ENCODE assay signal across 8 cellular contexts in the genomic region with DNA sequence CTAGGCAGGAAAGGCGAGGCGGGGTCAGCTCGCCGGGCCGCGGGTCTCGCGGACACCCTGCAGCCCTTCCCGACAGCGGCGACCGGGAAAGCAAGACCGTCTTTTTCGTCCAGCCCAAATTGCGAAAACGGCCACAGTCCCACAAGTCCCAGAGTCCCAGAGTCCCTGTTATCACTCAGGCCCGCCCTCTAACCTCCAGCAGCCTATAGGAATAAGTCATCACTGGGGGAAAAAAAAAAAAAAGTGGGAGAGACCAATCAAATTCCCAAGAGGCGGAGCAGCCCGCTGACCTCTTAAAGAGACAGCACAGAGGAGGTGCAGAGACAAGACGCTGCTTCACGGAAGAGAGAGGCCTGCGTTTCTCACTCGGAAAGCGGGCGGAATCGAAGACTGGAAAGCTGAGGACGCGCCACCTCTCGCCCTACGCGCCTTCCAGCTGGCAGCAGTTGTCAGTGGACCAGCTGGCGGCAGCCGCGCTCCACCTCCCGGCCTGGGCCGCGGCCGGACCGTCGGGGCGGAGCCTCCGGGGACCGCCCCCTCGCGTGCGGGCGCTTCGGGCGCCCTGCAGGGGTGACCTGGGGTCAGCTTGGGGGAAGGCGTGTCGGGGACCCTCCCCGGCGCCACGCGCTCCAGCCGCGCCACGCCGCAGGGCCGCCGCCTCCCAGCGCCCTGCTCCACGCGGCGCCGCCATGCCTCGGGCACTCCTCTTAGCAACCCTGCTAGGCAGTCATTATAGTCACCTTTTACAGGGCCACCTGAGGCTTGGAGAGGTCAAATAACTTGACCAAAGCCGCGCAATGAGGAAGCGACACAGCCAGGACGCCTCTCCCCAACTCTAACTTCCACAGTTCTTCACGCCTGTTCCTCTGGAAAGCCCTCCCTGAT. TPM values are rescaled to one million over a fixed set of nuclear protein-coding genes. Genes with fewer than 3 reads are reported as not detected.
A peak's percentile ranks its signal among the peaks of the same experiment; 100 is the strongest.
DNase-seq lines count a peak whose midpoint lies in the region; ATAC-seq, FAIRE-seq and TF ChIP-seq lines count a peak whose summit lies in the region.

A gene (minus strand): TSS at position 141 of the 885 bp plus-strand sequence. CDS start 10,587 bp downstream, outside the sequence.

- dilution Hi-C loops in keratinocyte (cut with MboI; ENCODE audit: extremely low pct_ligation_motif_present, low sequenced_read_pairs), result no loop called here

- H2AFZ ChIP-seq in keratinocyte (ENCODE audit: control insufficient read depth, low read length), result peak within 1 kb of the TSS; percentile 59

- DNase-seq in Ammon's horn (ENCODE audit: low spot score) (peak; percentile 97), NCI-H446 (lab: John Stamatoyannopoulos, UW) (peak; percentile 94 to 99), cerebellar nuclear complex (lab: John Stamatoyannopoulos, UW) (peak; percentile 94 to 98), keratinocyte (ENCODE audit: low read depth, low spot score) (peak; percentile 90)
- DNase-seq in activated CD4-positive, CD25-positive, alpha-beta regulatory T cell treated with anti-CD3 and anti-CD28 coated beads, Interleukin-2, amount 50 U/mL, for 72 hours, result peak; percentile 86
- DNase-seq in stimulated activated CD4-positive, alpha-beta T cell treated with anti-CD3 and anti-CD28 coated beads, Interleukin-15, amount 100 ng/mL, for 1 hour (ENCODE audit: low read depth in 1 of 2, low spot score in 1 of 2), result peak; percentile 42 to 61

- H3K9me3 ChIP-seq in keratinocyte (ENCODE audit: control insufficient read depth, low read depth, low read length), result no peaks in the 10 kb centered on the region

- H3K79me2 ChIP-seq in keratinocyte (ENCODE audit: control insufficient read depth, insufficient read depth, low read length), result peaks cover 41% of the 10 kb centered on the region

- H3K4me3 ChIP-seq in keratinocyte (ENCODE audit: control insufficient read depth in 2 of 3, extremely low read depth in 1 of 3, insufficient read depth in 2 of 3, low read depth in 1 of 3, low read length in 3 of 3), result peak within 1 kb of the TSS; percentile 79 to 87 (median 87)

- ATAC-seq in GM19035 (IDR thresholded peaks at IDR 0.05; ENCODE audit: unreplicated experiment) (peak; percentile 77), HG03354 (IDR thresholded peaks at IDR 0.05; ENCODE audit: poor library complexity, severe bottlenecking, unreplicated experiment) (peak; percentile 82)

- H3K4me1 ChIP-seq in keratinocyte (ENCODE audit: control insufficient read depth, extremely low read depth, insufficient read depth, low read length), result peaks cover 26% of the 10 kb centered on the region

- H3K9me1 ChIP-seq in keratinocyte (ENCODE audit: control insufficient read depth, extremely low read depth, insufficient read depth, low read length), result no peaks in the 10 kb centered on the region

- H3K27ac ChIP-seq in keratinocyte (ENCODE audit: control insufficient read depth, insufficient read depth, low read length), result peak within 1 kb of the TSS; percentile 96

- no peaks in the 10 kb centered on the region for H3K27me3 ChIP-seq in keratinocyte (ENCODE audit: control insufficient read depth, extremely low read depth, insufficient read depth, low read length)

- H4K20me1 ChIP-seq in keratinocyte (ENCODE audit: control insufficient read depth, extremely low read depth, insufficient read depth, low read length), result peaks cover 4% of the 10 kb centered on the region

- H3K9ac ChIP-seq in keratinocyte (ENCODE audit: control insufficient read depth, extremely low read depth, insufficient read depth, low read length), result peak within 1 kb of the TSS; percentile 94

- peak in 2 of 3 experiments; percentile 24 to 30 for TF ChIP-seq CTCF in keratinocyte (optimal IDR thresholded peaks at IDR 0.05 in 1 of 3, IDR thresholded peaks at IDR 0.05 in 1 of 3, conservative IDR thresholded peaks at IDR 0.05 in 1 of 3; ENCODE audit: extremely low read depth in 1 of 3, insufficient read depth in 2 of 3, low read length in 3 of 3)

- H3K36me3 ChIP-seq in keratinocyte (ENCODE audit: control insufficient read depth in 2 of 2, extremely low read depth in 1 of 2, insufficient read depth in 2 of 2, low read length in 2 of 2), result peaks cover 3 to 4% of the 10 kb centered on the region in 2 experiments

- no peak for FAIRE-seq in keratinocyte (lab: Jason Lieb, UNC)

- peak within 1 kb of the TSS; percentile 97 for H3K4me2 ChIP-seq in keratinocyte (ENCODE audit: control insufficient read depth, extremely low read depth, insufficient read depth, low read depth, low read length)

RNA-seq across cellular contexts. Expression of the gene that starts here (rescaled TPM):
- polyA plus RNA-seq in keratinocyte, result 22.2 to 43.5 TPM (median 23.7 TPM) in 3 replicates
- polyA plus RNA-seq in keratinocyte (2011; ENCODE audit: low read depth), result 4.2 TPM
- polyA plus RNA-seq in keratinocyte (2011; cell fraction: cytosol; rRNA removed), result 20.7 and 28.7 TPM in 2 replicates
- 42.7 and 50.1 TPM in 2 replicates for polyA plus RNA-seq in keratinocyte (2011; cell fraction: nucleus; rRNA removed)
- polyA plus RNA-seq in keratinocyte (2012; ENCODE audit: low replicate concordance), result 23.9 and 46.1 TPM in 2 replicates
- 26.4 to 61.1 TPM (median 51.2 TPM) in 3 replicates for polyA minus RNA-seq in keratinocyte
- polyA minus RNA-seq in keratinocyte (2011; cell fraction: cytosol; rRNA and poly(A)+ RNA removed), result 47.6 TPM
- 25.0 and 27.0 TPM in 2 replicates for polyA minus RNA-seq in keratinocyte (2011; cell fraction: nucleus; rRNA and poly(A)+ RNA removed)

Comparison
In these comparisons a context has a peak if more than half of its experiments do, and no peak if none do; other contexts are left out.
1. Peak in every context shown above with its lines: DNase-seq, ATAC-seq, H3K4me3 ChIP-seq and H3K27ac ChIP-seq.